ENCODE assay signal across 9 cellular contexts in genomic region chr19:4064073-4064550, GRCh38. TPM values are rescaled to one million over a fixed set of nuclear protein-coding genes. Genes with fewer than 3 reads are reported as not detected.
DNase-seq lines count a peak whose midpoint lies in the region; FAIRE-seq and TF ChIP-seq lines count a peak whose summit lies in the region.
"Had no signal": no experiment of that assay in that cellular context is flagged by ENCODE, and none has a peak within 500 bp of the region (broad histone marks: within the 10 kb centered on the region; RNA-seq: fewer than 3 reads in every experiment).

No MANE protein-coding gene starts in this region.

- peak; percentile 58 for DNase-seq in DMS 273 (lab: John Stamatoyannopoulos, UW; ENCODE audit: unreplicated experiment)
- no peak for DNase-seq in DMS 273 treated with DMSO at 0.1 percent for 48 hours (lab: John Stamatoyannopoulos, UW)
- DNase-seq in WERI-Rb-1 = no peak
- DNase-seq in globus pallidus (ENCODE audit: low spot score) = peak; percentile 54
- peak; percentile 82 for DNase-seq in sigmoid colon
- DNase-seq in NCI-H128 (lab: John Stamatoyannopoulos, UW; ENCODE audit: unreplicated experiment) = no peak
- DNase-seq in COR-L47 (lab: John Stamatoyannopoulos, UW) = no peak
- DNase-seq in GM12891 (ENCODE audit: insufficient read length, low spot score) = no peak

- intact Hi-C loops in sigmoid colon (cut with DNase I) = no loop called here

- TF ChIP-seq POLR2A in sigmoid colon (IDR thresholded peaks at IDR 0.05) (peak; percentile 7 to 31), GM12891 (IDR thresholded peaks at IDR 0.05; ENCODE audit: low read depth, low read length) (no peak)

- H3K36me3 ChIP-seq in WERI-Rb-1 = peaks cover 32% of the 10 kb centered on the region
- H3K36me3 ChIP-seq in sigmoid colon = peaks cover 0 to 6% (median 3%) of the 10 kb centered on the region in 4 donors

- no peak for TF ChIP-seq EP300 in sigmoid colon (IDR thresholded peaks at IDR 0.05)

- WGBS in sigmoid colon, 2 donors = 2 to 27% methylated on average over 32 of the region's 32 CpGs

- peaks cover 0 to 68% (median 60%) of the 10 kb centered on the region in 4 donors for H3K4me1 ChIP-seq in sigmoid colon

- H3K27me3 ChIP-seq in WERI-Rb-1 (ENCODE audit: insufficient read depth, low read depth, severe bottlenecking) = no peaks in the 10 kb centered on the region
- no peaks in the 10 kb centered on the region for H3K27me3 ChIP-seq in sigmoid colon

- no peak for FAIRE-seq in GM12891 (lab: Jason Lieb, UNC)
- FAIRE-seq: A204.1 had no signal

- H3K27ac ChIP-seq in WERI-Rb-1 (peak overlapping the region; percentile 98), sigmoid colon (peak overlapping the region; percentile 97 to 100 (median 98))

- TF ChIP-seq CTCF in WERI-Rb-1 (IDR thresholded peaks at IDR 0.05; ENCODE audit: low read depth, low read length) (no peak), sigmoid colon (IDR thresholded peaks at IDR 0.05) (no peak)

- no peaks in the 10 kb centered on the region for H3K9me3 ChIP-seq in WERI-Rb-1 (ENCODE audit: severe bottlenecking)
- H3K9me3 ChIP-seq in sigmoid colon = no peaks in the 10 kb centered on the region

- peak overlapping the region; percentile 52 for H3K4me3 ChIP-seq in WERI-Rb-1 (ENCODE audit: low read depth, low read length)
- H3K4me3 ChIP-seq in sigmoid colon = peak overlapping the region; percentile 67 to 95 (median 89)

TF ChIP-seq in GM12891, 5 proteins besides CTCF, POLR2A, EP300 and RAD21:
- TF ChIP-seq POLR2AphosphoS5 (IDR thresholded peaks at IDR 0.05; ENCODE audit: low read depth, low read length) (no peak), TAF1 (IDR thresholded peaks at IDR 0.05; ENCODE audit: low read depth, low read length) (no peak), PAX5 (IDR thresholded peaks at IDR 0.05; ENCODE audit: insufficient read depth, low read length, severe bottlenecking) (no peak), SPI1 (IDR thresholded peaks at IDR 0.05; ENCODE audit: low read depth, low read length) (no peak), POU2F2 (IDR thresholded peaks at IDR 0.05; ENCODE audit: low read depth, low read length) (no peak)

RNA-seq across cellular contexts. Expression of gene ZBTB7A, which starts 2.6 kb away (rescaled TPM):
- 10 to 100 TPM; 35.4 to 53.2 (median 44.8) TPM for total RNA-seq in sigmoid colon
- polyA plus RNA-seq in sigmoid colon = 10 to 100 TPM; 22.8 to 39.1 (median 23.8) TPM
- 7.3 TPM for polyA plus RNA-seq in GM12891 (2012; ENCODE audit: low read depth, missing spikeins)

RNA-seq across cellular contexts. Expression of gene PIAS4, which starts 56.6 kb away (rescaled TPM):
- 10 to 100 TPM; 16.5 to 29.9 (median 19.3) TPM for total RNA-seq in sigmoid colon
- polyA plus RNA-seq in sigmoid colon = 10 to 100 TPM in 2 of 3 donors, 1 to 10 TPM in 1; 7.2 to 21.8 (median 15.0) TPM
- polyA plus RNA-seq in GM12891 (2012; ENCODE audit: low read depth, missing spikeins) = 14.1 TPM

RNA-seq across cellular contexts. Expression of gene MAP2K2, which starts 59.8 kb away (rescaled TPM):
- total RNA-seq in sigmoid colon = 10 to 100 TPM; 48.2 to 76.4 (median 65.3) TPM
- polyA plus RNA-seq in sigmoid colon = 100 to 1,000 TPM; 196 to 278 (median 253) TPM
- polyA plus RNA-seq in GM12891 (2012; ENCODE audit: low read depth, missing spikeins) = 130 TPM

Comparison
In these comparisons a context has a peak if more than half of its experiments do, and no peak if none do; other contexts are left out.
1. DNase-seq: peak in DMS 273 (single experiment), globus pallidus (single experiment) and sigmoid colon (single experiment); none in DMS 273 treated with DMSO at 0.1 percent for 48 hours (single experiment), WERI-Rb-1 (single experiment), NCI-H128 (single experiment), COR-L47 (single experiment) and GM12891 (single experiment).